15 cellular contexts compared by ENCODE assay signal in the genomic region with DNA sequence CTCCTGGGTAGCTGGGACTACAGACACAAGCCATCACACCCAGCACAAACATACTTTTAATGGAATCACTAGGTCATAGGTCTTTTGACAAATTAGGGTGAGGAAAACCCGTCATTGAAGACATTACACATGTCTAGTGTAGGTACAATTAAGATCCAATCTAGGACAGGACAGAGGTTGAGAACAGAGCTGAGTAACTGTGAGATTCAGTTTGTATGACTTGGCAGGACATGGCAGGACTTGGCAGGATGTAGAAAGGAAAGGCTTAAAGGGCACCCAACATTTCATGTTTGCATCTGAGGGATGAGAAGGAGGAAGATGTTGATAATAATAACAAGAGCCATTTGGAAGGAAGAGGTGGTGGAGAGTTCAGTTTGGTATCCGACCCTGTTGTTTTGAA.
DNase-seq lines count a peak whose midpoint lies in the region; ATAC-seq and TF ChIP-seq lines count a peak whose summit lies in the region.
"Had no signal": no experiment of that assay in that cellular context is flagged by ENCODE, and none has a peak within 500 bp of the region (broad histone marks: within the 10 kb centered on the region; RNA-seq: fewer than 3 reads in every experiment).

No MANE protein-coding gene starts in this region.

- no peaks in the 10 kb centered on the region for H3K27me3 Mint-ChIP-seq in activated CD8-positive, alpha-beta T cell treated with anti-CD3 and anti-CD28 coated beads, Interleukin-2, amount 10 ng/mL, durations not matched to agents 7 days and 5 days (ENCODE audit: low read depth)

- H3K4me3 ChIP-seq in RWPE2 (ENCODE audit: severe bottlenecking), result no peak overlapping the region
- H3K4me3 ChIP-seq: GM23248 had no signal

- TF ChIP-seq CTCF in 22Rv1 (IDR thresholded peaks at IDR 0.05) (no peak), RWPE2 (IDR thresholded peaks at IDR 0.05; ENCODE audit: poor library complexity, severe bottlenecking) (no peak)

- H3K4me3 Mint-ChIP-seq in activated CD8-positive, alpha-beta T cell treated with anti-CD3 and anti-CD28 coated beads, Interleukin-2, amount 10 ng/mL, durations not matched to agents 7 days and 5 days, result no peak overlapping the region
- H3K4me3 Mint-ChIP-seq: CD4-positive, alpha-beta memory T cell had no signal

- no peak overlapping the region for H3K27ac Mint-ChIP-seq in activated CD8-positive, alpha-beta T cell treated with anti-CD3 and anti-CD28 coated beads, Interleukin-2, amount 10 ng/mL, durations not matched to agents 7 days and 5 days
- H3K27ac Mint-ChIP-seq: CD4-positive, alpha-beta memory T cell had no signal

- ATAC-seq in RWPE2 (ENCODE audit: low read depth) (peak; percentile 21; the same call in 1 of the 3 replicates), GM21619 (IDR thresholded peaks at IDR 0.05; ENCODE audit: unreplicated experiment) (no peak)
- ATAC-seq in activated CD8-positive, alpha-beta T cell treated with anti-CD3 and anti-CD28 coated beads, Interleukin-2, amount 10 ng/mL, durations not matched to agents 7 days and 5 days, result no peak

- H3K36me3 ChIP-seq in RWPE2 (ENCODE audit: low read depth), result no peaks in the 10 kb centered on the region

- H3K36me3 Mint-ChIP-seq in activated CD8-positive, alpha-beta T cell treated with anti-CD3 and anti-CD28 coated beads, Interleukin-2, amount 10 ng/mL, durations not matched to agents 7 days and 5 days (ENCODE audit: low read depth), result no peaks in the 10 kb centered on the region
- H3K36me3 Mint-ChIP-seq: CD4-positive, alpha-beta memory T cell had no signal

- H3K9me3 Mint-ChIP-seq in activated CD8-positive, alpha-beta T cell treated with anti-CD3 and anti-CD28 coated beads, Interleukin-2, amount 10 ng/mL, durations not matched to agents 7 days and 5 days (ENCODE audit: insufficient read depth), result no peaks in the 10 kb centered on the region

- H3K27ac ChIP-seq in 22Rv1, result peak overlapping the region; percentile 8; the same call in 1 of the 2 replicates
- H3K27ac ChIP-seq in RWPE2 (ENCODE audit: poor library complexity, severe bottlenecking), result no peak overlapping the region
- H3K27ac ChIP-seq: GM23248 had no signal

- POLR2A ChIA-PET in activated CD8-positive, alpha-beta T cell treated with anti-CD3 and anti-CD28 coated beads, Interleukin-2, amount 10 ng/mL, durations not matched to agents 7 days and 5 days (lab: Charles Lee), result no interaction called here

- no peak for DNase-seq in RWPE2 (ENCODE audit: low spot score)
- DNase-seq in astrocyte of the hippocampus (ENCODE audit: low read depth, low spot score), result peak; percentile 2
- DNase-seq in medulla oblongata (ENCODE audit: extremely low spot score), result peak; percentile 18
- no peak for DNase-seq in activated CD8-positive, alpha-beta T cell treated with anti-CD3 and anti-CD28 coated beads, Interleukin-2, amount 10 ng/mL, durations not matched to agents 7 days and 5 days
- no peak for DNase-seq in hepatic stellate cell (ENCODE audit: low spot score)
- DNase-seq: C1 segment of cervical spinal cord; Caco-2; CD4-positive, alpha-beta memory T cell; DMS153; DND-41; GM23248; H7; HCEC 1CT had no signal

- H3K4me1 Mint-ChIP-seq in activated CD8-positive, alpha-beta T cell treated with anti-CD3 and anti-CD28 coated beads, Interleukin-2, amount 10 ng/mL, durations not matched to agents 7 days and 5 days (ENCODE audit: low read depth), result no peaks in the 10 kb centered on the region
- H3K4me1 Mint-ChIP-seq: CD4-positive, alpha-beta memory T cell had no signal

- no peaks in the 10 kb centered on the region for H3K27me3 ChIP-seq in RWPE2 (ENCODE audit: insufficient read depth, poor library complexity, severe bottlenecking)

- no peaks in the 10 kb centered on the region for H3K9me3 ChIP-seq in RWPE2 (ENCODE audit: severe bottlenecking)
- H3K9me3 ChIP-seq: Caco-2 had no signal

- CTCF ChIA-PET in activated CD8-positive, alpha-beta T cell treated with anti-CD3 and anti-CD28 coated beads, Interleukin-2, amount 10 ng/mL, durations not matched to agents 7 days and 5 days (lab: Charles Lee), result no interaction called here

- no peaks in the 10 kb centered on the region for H3K4me1 ChIP-seq in RWPE2 (ENCODE audit: insufficient read depth, poor library complexity, severe bottlenecking)
- H3K4me1 ChIP-seq: Caco-2 had no signal

Comparison
In these comparisons a context has a peak if more than half of its experiments do, and no peak if none do; other contexts are left out.
1. DNase-seq: peak in astrocyte of the hippocampus (single experiment) and medulla oblongata (single experiment); none in RWPE2 (single experiment), activated CD8-positive, alpha-beta T cell treated with anti-CD3 and anti-CD28 coated beads, Interleukin-2, amount 10 ng/mL, durations not matched to agents 7 days and 5 days (single experiment) and hepatic stellate cell (single experiment).